ENCODE assay signal across 8 cellular contexts in the genomic region with DNA sequence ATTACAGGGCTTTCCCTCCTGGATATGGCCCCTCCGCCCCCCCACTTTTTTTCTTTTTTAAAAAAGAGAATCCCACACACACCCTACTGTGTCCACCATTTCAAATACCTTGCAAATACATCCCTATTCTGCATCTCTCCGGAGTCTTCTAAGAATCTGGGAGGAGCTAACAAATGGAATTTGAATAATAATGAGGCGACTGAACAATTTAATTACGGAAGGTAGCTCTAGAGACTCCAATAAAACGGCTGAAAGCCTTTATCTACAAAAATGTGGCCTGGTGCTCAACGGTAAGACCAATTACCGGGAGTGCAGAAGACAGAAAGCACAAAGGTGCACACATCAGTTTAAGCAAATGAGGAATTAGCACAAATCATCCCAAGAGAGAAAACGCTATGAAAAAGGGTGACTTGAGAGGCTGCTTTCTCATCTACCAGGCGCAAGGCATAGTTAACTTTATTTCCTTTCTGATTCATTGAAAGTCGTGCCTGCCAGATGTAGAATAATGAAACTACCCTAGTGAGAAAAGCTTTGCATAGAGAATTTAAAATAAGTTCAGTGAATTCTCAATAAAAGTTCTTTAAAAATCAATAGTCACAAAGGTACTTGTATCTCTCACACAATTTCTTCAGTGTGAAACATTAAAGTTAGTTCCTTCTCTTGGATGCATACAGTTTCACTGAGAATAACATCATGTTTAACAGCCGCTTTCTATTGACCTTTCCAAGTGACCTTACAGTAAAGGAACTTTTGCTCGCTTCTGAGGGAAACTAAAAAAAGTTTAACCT. TPM values are rescaled to one million over a fixed set of nuclear protein-coding genes. Genes with fewer than 3 reads are reported as not detected.
DNase-seq lines count a peak whose midpoint lies in the region; ATAC-seq, FAIRE-seq and TF ChIP-seq lines count a peak whose summit lies in the region.

No MANE protein-coding gene starts in this region.

- no peak for ATAC-seq in CD8-positive, alpha-beta T cell
- ATAC-seq in K562, result no peak
- ATAC-seq in naive thymus-derived CD8-positive, alpha-beta T cell, result no peak
- no peak for ATAC-seq in HG03439 (IDR thresholded peaks at IDR 0.05; ENCODE audit: unreplicated experiment)

- H3K36me3 ChIP-seq in CD8-positive, alpha-beta T cell (ENCODE audit: insufficient read depth, low read length), result no peaks in the 10 kb centered on the region
- H3K36me3 ChIP-seq in HUES64 (ENCODE audit: insufficient read depth, low read length), result no peaks in the 10 kb centered on the region
- no peaks in the 10 kb centered on the region for H3K36me3 ChIP-seq in K562 (ENCODE audit: control insufficient read depth, insufficient read depth, low read length)

- H3K4me3 Mint-ChIP-seq in CD8-positive, alpha-beta T cell, result peak overlapping the region; percentile 79
- peak overlapping the region; percentile 73 to 97 (median 88) for H3K4me3 Mint-ChIP-seq in naive thymus-derived CD8-positive, alpha-beta T cell

- TF ChIP-seq POLR2A in K562 (conservative IDR thresholded peaks at IDR 0.05), result no peak

- no peaks in the 10 kb centered on the region for H3K36me3 Mint-ChIP-seq in CD8-positive, alpha-beta T cell
- no peaks in the 10 kb centered on the region for H3K36me3 Mint-ChIP-seq in naive thymus-derived CD8-positive, alpha-beta T cell

- H3K9me3 ChIP-seq in CD8-positive, alpha-beta T cell (ENCODE audit: low read length), result no peaks in the 10 kb centered on the region
- H3K9me3 ChIP-seq in HUES64 (ENCODE audit: insufficient read depth, low read depth, low read length), result no peaks in the 10 kb centered on the region
- H3K9me3 ChIP-seq in K562 (replicated peaks; ENCODE audit: control insufficient read depth, insufficient read depth, low read depth, low read length), result no peaks in the 10 kb centered on the region

- H3K9me1 ChIP-seq in K562 (ENCODE audit: control insufficient read depth, insufficient read depth, low read length), result peaks cover 2% of the 10 kb centered on the region

- no TSS peak for BruUV-seq in K562 (replicated peaks; lab: Mats Ljungman, UMichigan)

- TF ChIP-seq RAD21 in K562 (CRISPR knock-in tag; conservative IDR thresholded peaks at IDR 0.05 in 1 of 2, IDR thresholded peaks at IDR 0.05 in 1 of 2), result no peak

- peaks cover 20% of the 10 kb centered on the region for H3K4me1 Mint-ChIP-seq in CD8-positive, alpha-beta T cell (ENCODE audit: low read depth)
- peaks cover 3 to 26% (median 20%) of the 10 kb centered on the region in 4 donors for H3K4me1 Mint-ChIP-seq in naive thymus-derived CD8-positive, alpha-beta T cell

- peaks cover 14% of the 10 kb centered on the region for H3K4me1 ChIP-seq in CD8-positive, alpha-beta T cell (ENCODE audit: insufficient read depth, low read length)
- H3K4me1 ChIP-seq in HUES64 (ENCODE audit: insufficient read depth, low read length) (peaks cover 51% of the 10 kb centered on the region), K562 (replicated peaks in 1 of 2; ENCODE audit: control insufficient read depth in 2 of 2, insufficient read depth in 2 of 2, low read length in 2 of 2) (peaks cover 0 to 17% of the 10 kb centered on the region in 2 experiments; a peak in 2 of 5 replicates)

- H3K9ac ChIP-seq in HUES64 (ENCODE audit: low read depth, low read length) (no peak overlapping the region), K562 (ENCODE audit: insufficient read depth in 1 of 2, low read depth in 2 of 2, low read length in 2 of 2) (no peak overlapping the region)

- CTCF ChIA-PET in CD8-positive, alpha-beta T cell (lab: Charles Lee), result interaction anchor here (1.0 to 1.7 kb wide), 3 partner anchors 10 to 428 kb away, joined by 3 to 9 read pairs (median 4); no protein-coding TSS in a partner anchor
- CTCF ChIA-PET in K562 (lab: Yijun Ruan, JAX; ENCODE audit: low intra/inter-chr PET ratio), result no interaction called here

- peak overlapping the region; percentile 72 for H3K4me3 ChIP-seq in CD8-positive, alpha-beta T cell (ENCODE audit: low read depth, low read length)
- H3K4me3 ChIP-seq in HUES64 (ENCODE audit: low read length) (peak overlapping the region; percentile 67), K562 (no peak overlapping the region)

- no peaks in the 10 kb centered on the region for H3K9me3 Mint-ChIP-seq in CD8-positive, alpha-beta T cell
- no peaks in the 10 kb centered on the region for H3K9me3 Mint-ChIP-seq in naive thymus-derived CD8-positive, alpha-beta T cell

- POLR2A ChIA-PET in CD8-positive, alpha-beta T cell (lab: Charles Lee), result interaction anchor here (1.4 kb wide), 1 partner anchor 447 kb away, joined by 3 read pairs; a partner anchor contains a TSS
- POLR2A ChIA-PET in K562 (lab: Yijun Ruan, JAX), result no interaction called here
- POLR2A ChIA-PET in naive thymus-derived CD8-positive, alpha-beta T cell (lab: Charles Lee), result interaction anchor here (0.6 to 1.4 kb wide), 2 partner anchors 8 to 509 kb away, joined by 3 to 5 read pairs; no protein-coding TSS in a partner anchor

- WGBS in HUES64, result 4% methylated on average over 11 of the region's 12 CpGs
- WGBS in K562 (ENCODE audit: insufficient coverage, low coverage, missing lambda C conversion rate), result 15% methylated on average over 11 of the region's 12 CpGs

- no peak overlapping the region for H3K4me2 ChIP-seq in K562 (ENCODE audit: insufficient read depth, low read length)

- no peak for FAIRE-seq in K562 (lab: Jason Lieb, UNC)

- H2AFZ ChIP-seq in K562 (ENCODE audit: low read depth, low read length), result no peak overlapping the region

- intact Hi-C loops in CD8-positive, alpha-beta T cell (cut with DNase I, micrococcal nuclease), result loop anchor here (2.0 to 10.0 kb wide), 3 partner anchors 22 to 1174 kb away; a partner anchor contains a TSS
- intact Hi-C loops in K562 (cut with micrococcal nuclease), result no loop called here

- 0 out of 2 replicates have a peak, but pooled peaks cover 3% of the 10 kb centered on the region for H4K20me1 ChIP-seq in K562 (replicated peaks; ENCODE audit: control insufficient read depth, insufficient read depth, low read length)

- TF ChIP-seq CTCF in CD8-positive, alpha-beta T cell (IDR thresholded peaks at IDR 0.05), result no peak
- TF ChIP-seq CTCF in K562 (IDR thresholded peaks at IDR 0.05 in 2 of 3, conservative IDR thresholded peaks at IDR 0.05 in 1 of 3; ENCODE audit: insufficient read depth in 2 of 3, low read depth in 1 of 3, low read length in 3 of 3), result no peak

- no peak for TF ChIP-seq EP300 in K562 (IDR thresholded peaks at IDR 0.05; ENCODE audit: low read length)

- H3K27ac Mint-ChIP-seq in CD8-positive, alpha-beta T cell, result peak overlapping the region; percentile 18
- H3K27ac Mint-ChIP-seq in naive thymus-derived CD8-positive, alpha-beta T cell, result peak overlapping the region in 8 of 10 donors; percentile 17 to 82 (median 58)

- H3K27me3 Mint-ChIP-seq in CD8-positive, alpha-beta T cell (ENCODE audit: low read depth), result peaks cover 6% of the 10 kb centered on the region
- H3K27me3 Mint-ChIP-seq in naive thymus-derived CD8-positive, alpha-beta T cell, result peaks cover 2 to 16% (median 3%) of the 10 kb centered on the region in 5 donors

- H3K27me3 ChIP-seq in CD8-positive, alpha-beta T cell (ENCODE audit: insufficient read depth, low read length), result no peaks in the 10 kb centered on the region
- H3K27me3 ChIP-seq in HUES64 (ENCODE audit: insufficient read depth, low read length) (peaks cover 62% of the 10 kb centered on the region), K562 (ENCODE audit: control insufficient read depth in 2 of 2, insufficient read depth in 2 of 2, low read length in 2 of 2) (peaks cover 34 to 54% of the 10 kb centered on the region in 2 experiments)

- H3K27ac ChIP-seq in CD8-positive, alpha-beta T cell (ENCODE audit: low read depth, low read length), result no peak overlapping the region
- H3K27ac ChIP-seq in HUES64 (ENCODE audit: low read depth, low read length), result peak overlapping the region; percentile 10; the same call in 1 of the 2 replicates
- no peak overlapping the region for H3K27ac ChIP-seq in K562 (ENCODE audit: extremely low read depth, low read depth, low read length)

- in situ Hi-C loops in K562 (cut with MboI), result no loop called here

- DNase-seq in CD8-positive, alpha-beta T cell, result no peak
- no peak for DNase-seq in K562 (ENCODE audit: extremely low read depth in 1 of 4, low spot score in 3 of 4)
- DNase-seq in naive thymus-derived CD8-positive, alpha-beta T cell, result peak in 1 of 10 donors; percentile 4
- DNase-seq in D341Med (ENCODE audit: low spot score), result no peak
- DNase-seq in NCI-H446 treated with DMSO at 0.1 percent for 48 hours (lab: John Stamatoyannopoulos, UW), result no peak
- DNase-seq in DMS153 treated with DMSO at 0.1 percent for 48 hours (lab: John Stamatoyannopoulos, UW; ENCODE audit: unreplicated experiment), result no peak

- H3K79me2 ChIP-seq in K562 (ENCODE audit: control insufficient read depth, insufficient read depth, low read length), result no peaks in the 10 kb centered on the region

RNA-seq across cellular contexts. Expression of a gene that starts 1.6 kb away (rescaled TPM):
- 1 to 10 TPM; 5.6 to 9.3 TPM for total RNA-seq in CD8-positive, alpha-beta T cell
- polyA plus RNA-seq in HUES64 (2013, experiment 1 of 2), result 9.9 TPM
- polyA plus RNA-seq in HUES64 (2013, experiment 2 of 2), result 10.5 TPM
- total RNA-seq in K562 (2011; cell fraction: chromatin; rRNA removed; ENCODE audit: low replicate concordance), result not detected in 2 replicates
- not detected in 2 replicates for total RNA-seq in K562 (2011; cell fraction: nucleolus; rRNA removed)
- not detected in 2 replicates for total RNA-seq in K562 (2011; cell fraction: nucleoplasm; rRNA removed)
- not detected in 2 replicates for total RNA-seq in K562 (2014; rRNA removed)
- not detected in 2 replicates for total RNA-seq in K562 (2014; rRNA removed; fragmentation: Illumina TruSeq; extraction: Trizol)
- total RNA-seq in K562 (2015; rRNA removed; fragmentation: Illumina TruSeq; extraction: Trizol), result 0.07 TPM in 1 of 2 replicates, not detected in the other
- 0.04 TPM in 1 of 2 replicates, not detected in the other for total RNA-seq in K562 (2021)
- 0.03 and 0.24 TPM in 2 replicates for polyA plus RNA-seq in K562 (2011; rRNA removed)
- 0.03 TPM in 1 of 2 replicates, not detected in the other for polyA plus RNA-seq in K562 (2011; cell fraction: cytosol; rRNA removed)
- polyA plus RNA-seq in K562 (2011; cell fraction: nucleus; rRNA removed), result 0.14 TPM in 1 of 2 replicates, not detected in the other
- polyA plus RNA-seq in K562 (2012), result 0.03 and 0.12 TPM in 2 replicates
- polyA plus RNA-seq in K562 (2014; fragmentation: Illumina TruSeq; extraction: Trizol), result not detected in 2 replicates
- polyA plus RNA-seq in K562 (2014; fragmentation: Nextera tagmentation; extraction: Ambion mirVana), result not detected
- polyA plus RNA-seq in K562 (2014; rRNA removed), result not detected in 2 replicates
- polyA minus RNA-seq in K562 (2011; rRNA and poly(A)+ RNA removed), result 0.15 TPM in 1 of 2 replicates, not detected in the other
- not detected in 2 replicates for polyA minus RNA-seq in K562 (2011; cell fraction: cytosol; rRNA and poly(A)+ RNA removed)
- polyA minus RNA-seq in K562 (2011; cell fraction: nucleus; rRNA and poly(A)+ RNA removed), result not detected in 2 replicates
- 1 to 10 TPM; 3.5 to 3.9 TPM for total RNA-seq in naive thymus-derived CD8-positive, alpha-beta T cell
- polyA plus RNA-seq in naive thymus-derived CD8-positive, alpha-beta T cell, result 1 to 10 TPM; 1.1 to 2.8 (median 1.6) TPM

RNA-seq across cellular contexts. Expression of a gene that starts 22.5 kb away (rescaled TPM):
- total RNA-seq in CD8-positive, alpha-beta T cell, result 1 to 10 TPM; 4.3 to 5.9 TPM
- polyA plus RNA-seq in HUES64 (2013, experiment 1 of 2), result 7.8 TPM
- 6.6 TPM for polyA plus RNA-seq in HUES64 (2013, experiment 2 of 2)
- 0.26 TPM in 1 of 2 replicates, not detected in the other for total RNA-seq in K562 (2011; cell fraction: chromatin; rRNA removed; ENCODE audit: low replicate concordance)
- not detected in 2 replicates for total RNA-seq in K562 (2011; cell fraction: nucleolus; rRNA removed)
- not detected in 2 replicates for total RNA-seq in K562 (2011; cell fraction: nucleoplasm; rRNA removed)
- total RNA-seq in K562 (2014; rRNA removed) (not detected in 2 replicates), K562 (2014; rRNA removed; fragmentation: Illumina TruSeq; extraction: Trizol) (0.22 TPM in 1 of 2 replicates, not detected in the other), K562 (2015; rRNA removed; fragmentation: Illumina TruSeq; extraction: Trizol) (not detected in 2 replicates), K562 (2021) (0.13 TPM in 1 of 2 replicates, not detected in the other)
- polyA plus RNA-seq in K562 (2011; rRNA removed) (0.08 and 0.23 TPM in 2 replicates), K562 (2014; fragmentation: Illumina TruSeq; extraction: Trizol) (not detected in 2 replicates), K562 (2014; fragmentation: Nextera tagmentation; extraction: Ambion mirVana) (under 1 TPM; 0.04 TPM), K562 (2014; rRNA removed) (1.3 TPM in 1 of 2 replicates, not detected in the other)
- polyA plus RNA-seq in K562 (2011; cell fraction: cytosol; rRNA removed), result 0.01 and 0.03 TPM in 2 replicates
- 0.07 and 0.13 TPM in 2 replicates for polyA plus RNA-seq in K562 (2011; cell fraction: nucleus; rRNA removed)
- 0.12 and 0.55 TPM in 2 replicates for polyA plus RNA-seq in K562 (2012)
- polyA minus RNA-seq in K562 (2011; rRNA and poly(A)+ RNA removed), result 0.54 TPM in 1 of 2 replicates, not detected in the other
- polyA minus RNA-seq in K562 (2011; cell fraction: cytosol; rRNA and poly(A)+ RNA removed), result 1.3 TPM in 1 of 2 replicates, not detected in the other
- polyA minus RNA-seq in K562 (2011; cell fraction: nucleus; rRNA and poly(A)+ RNA removed), result not detected in 2 replicates
- 1 to 10 TPM; 4.6 to 5.8 TPM for total RNA-seq in naive thymus-derived CD8-positive, alpha-beta T cell
- polyA plus RNA-seq in naive thymus-derived CD8-positive, alpha-beta T cell, result 1 to 10 TPM; 2.1 to 3.1 (median 3.0) TPM

RNA-seq across cellular contexts. Expression of a gene that starts 57.9 kb away (rescaled TPM):
- total RNA-seq in CD8-positive, alpha-beta T cell, result 10 to 100 TPM; 34.1 to 37.5 TPM
- 18.0 TPM for polyA plus RNA-seq in HUES64 (2013, experiment 1 of 2)
- 20.7 TPM for polyA plus RNA-seq in HUES64 (2013, experiment 2 of 2)
- total RNA-seq in K562 (2011; cell fraction: chromatin; rRNA removed; ENCODE audit: low replicate concordance), result 4.2 and 10.1 TPM in 2 replicates
- 3.0 and 3.3 TPM in 2 replicates for total RNA-seq in K562 (2011; cell fraction: nucleolus; rRNA removed)
- total RNA-seq in K562 (2011; cell fraction: nucleoplasm; rRNA removed), result 6.1 and 12.7 TPM in 2 replicates
- total RNA-seq in K562 (2014; rRNA removed) (19.6 and 19.7 TPM in 2 replicates), K562 (2014; rRNA removed; fragmentation: Illumina TruSeq; extraction: Trizol) (27.2 and 30.0 TPM in 2 replicates), K562 (2015; rRNA removed; fragmentation: Illumina TruSeq; extraction: Trizol) (25.8 and 28.5 TPM in 2 replicates), K562 (2021) (22.0 and 22.4 TPM in 2 replicates)
- polyA plus RNA-seq in K562 (2011; rRNA removed) (25.8 and 32.6 TPM in 2 replicates), K562 (2014; fragmentation: Illumina TruSeq; extraction: Trizol) (24.6 and 28.9 TPM in 2 replicates), K562 (2014; fragmentation: Nextera tagmentation; extraction: Ambion mirVana) (10 to 100 TPM; 11.6 to 14.9 TPM), K562 (2014; rRNA removed) (18.8 and 20.6 TPM in 2 replicates)
- polyA plus RNA-seq in K562 (2011; cell fraction: cytosol; rRNA removed), result 11.5 and 16.4 TPM in 2 replicates
- 6.1 and 7.8 TPM in 2 replicates for polyA plus RNA-seq in K562 (2011; cell fraction: nucleus; rRNA removed)
- 19.3 and 26.0 TPM in 2 replicates for polyA plus RNA-seq in K562 (2012)
- 34.0 and 34.2 TPM in 2 replicates for polyA minus RNA-seq in K562 (2011; rRNA and poly(A)+ RNA removed)
- polyA minus RNA-seq in K562 (2011; cell fraction: cytosol; rRNA and poly(A)+ RNA removed), result 12.6 and 13.2 TPM in 2 replicates
- polyA minus RNA-seq in K562 (2011; cell fraction: nucleus; rRNA and poly(A)+ RNA removed), result 3.6 and 7.0 TPM in 2 replicates
- total RNA-seq in naive thymus-derived CD8-positive, alpha-beta T cell, result 10 to 100 TPM; 18.8 to 19.7 TPM
- 10 to 100 TPM; 24.8 to 30.8 (median 27.5) TPM for polyA plus RNA-seq in naive thymus-derived CD8-positive, alpha-beta T cell

Comparison
In these comparisons a context has a peak if more than half of its experiments do, and no peak if none do; other contexts are left out.
1. RNA of a gene that starts 1.6 kb away (total RNA-seq): 5.6 to 9.3 TPM in CD8-positive, alpha-beta T cell and 3.5 to 3.9 TPM in naive thymus-derived CD8-positive, alpha-beta T cell; 0.04 to 0.07 TPM in K562; every median in the first group is over 4 times any median in the second.
2. RNA of a gene that starts 22.5 kb away (total RNA-seq): 4.3 to 5.9 TPM in CD8-positive, alpha-beta T cell and 4.6 to 5.8 TPM in naive thymus-derived CD8-positive, alpha-beta T cell; 0.13 to 0.26 TPM in K562; every median in the first group is over 4 times any median in the second.